In genomic region chr16:4695473-4696171, GRCh38 we compare ENCODE assay signal across 1 cellular context.
TF ChIP-seq lines count a peak whose summit lies in the region.

No MANE protein-coding gene starts in this region.

TF ChIP-seq in IMR-90, 13 proteins besides CTCF, POLR2A, EP300 and RAD21:
- TF ChIP-seq MAFK (IDR thresholded peaks at IDR 0.05; ENCODE audit: low read depth, low read length), result no peak
- TF ChIP-seq ELK1 (IDR thresholded peaks at IDR 0.05; ENCODE audit: borderline replicate concordance, low read depth, low read length), result no peak
- no peak for TF ChIP-seq CHD1 (IDR thresholded peaks at IDR 0.05; ENCODE audit: low read depth, low read length)
- no peak for TF ChIP-seq CEBPB (IDR thresholded peaks at IDR 0.05; ENCODE audit: low read depth, low read length)
- no peak for TF ChIP-seq MXI1 (IDR thresholded peaks at IDR 0.05; ENCODE audit: borderline replicate concordance, low read depth, low read length)
- TF ChIP-seq NFE2L2 (IDR thresholded peaks at IDR 0.05; ENCODE audit: low read depth, low read length), result no peak
- TF ChIP-seq MAZ (IDR thresholded peaks at IDR 0.05; ENCODE audit: borderline replicate concordance, low read depth, low read length), result no peak
- no peak for TF ChIP-seq BHLHE40 (IDR thresholded peaks at IDR 0.05; ENCODE audit: low read depth, low read length)
- TF ChIP-seq RCOR1 (IDR thresholded peaks at IDR 0.05; ENCODE audit: insufficient replicate concordance, low read length), result no peak
- TF ChIP-seq RFX5 (IDR thresholded peaks at IDR 0.05; ENCODE audit: low read depth, low read length), result no peak
- TF ChIP-seq USF2 (IDR thresholded peaks at IDR 0.05; ENCODE audit: low read depth, low read length), result no peak
- no peak for TF ChIP-seq FOS (IDR thresholded peaks at IDR 0.05; ENCODE audit: low read depth, low read length)
